Comparison of ENCODE assay signal across 17 cellular contexts in genomic region chr1:35533596-35533995, GRCh38. TPM values are rescaled to one million over a fixed set of nuclear protein-coding genes. Genes with fewer than 3 reads are reported as not detected.
DNase-seq lines count a peak whose midpoint lies in the region; TF ChIP-seq lines count a peak whose summit lies in the region.
"Had no signal": no experiment of that assay in that cellular context is flagged by ENCODE, and none has a peak within 500 bp of the region (broad histone marks: within the 10 kb centered on the region; RNA-seq: fewer than 3 reads in every experiment).

No MANE protein-coding gene starts in this region.

- H3K9me3 Mint-ChIP-seq in endothelial cell (ENCODE audit: unreplicated experiment) (no peaks in the 10 kb centered on the region), CD14-positive monocyte (peaks cover 24 to 32% (median 31%) of the 10 kb centered on the region in 7 donors)

- peaks cover 25% of the 10 kb centered on the region for H3K36me3 Mint-ChIP-seq in endothelial cell (ENCODE audit: low read depth, unreplicated experiment)
- H3K36me3 Mint-ChIP-seq in CD14-positive monocyte: peaks cover 57 to 69% of the 10 kb centered on the region in 2 donors

- TF ChIP-seq CTCF in endothelial cell (IDR thresholded peaks at IDR 0.05; ENCODE audit: unreplicated experiment) (no peak), CD14-positive monocyte (IDR thresholded peaks at IDR 0.05) (no peak)

- intact Hi-C loops in CD14-positive monocyte (cut with micrococcal nuclease): no loop called here

- peak; percentile 8 for DNase-seq in NCI-H2171 treated with DMSO at 0.1 percent for 48 hours (lab: John Stamatoyannopoulos, UW)
- no peak for DNase-seq in NCI-H2171 (lab: John Stamatoyannopoulos, UW)
- peak; percentile 26 for DNase-seq in DMS 273 treated with DMSO at 0.1 percent for 48 hours (lab: John Stamatoyannopoulos, UW)
- peak; percentile 31 for DNase-seq in OCI-M1 (lab: John Stamatoyannopoulos, UW)
- DNase-seq in endothelial cell (ENCODE audit: low spot score): no peak
- no peak for DNase-seq in CD14-positive monocyte (ENCODE audit: low spot score)
- DNase-seq in DMS153 treated with DMSO at 0.1 percent for 48 hours (lab: John Stamatoyannopoulos, UW; ENCODE audit: unreplicated experiment): no peak
- no peak for DNase-seq in activated CD4-positive, alpha-beta T cell treated with anti-CD3 and anti-CD28 coated beads, Interleukin-2, amount 50 U/mL, for 1 hour
- DNase-seq: Caco-2; DMS79 treated with DMSO at 0.1 percent for 48 hours; GDM1; MV-4-11; NCI-H1436 treated with DMSO at 0.1 percent for 48 hours; NCI-H524; NK-92 treated with Interleukin-12 subunit alpha and Interleukin-12 subunit beta, amount 100 ng/mL, for 24 hours had no signal

- H3K4me3 Mint-ChIP-seq in endothelial cell (ENCODE audit: unreplicated experiment): no peak overlapping the region
- H3K4me3 Mint-ChIP-seq in CD14-positive monocyte: no peak overlapping the region

- H3K27ac Mint-ChIP-seq in endothelial cell (ENCODE audit: unreplicated experiment): peak overlapping the region; percentile 4
- H3K27ac Mint-ChIP-seq in CD14-positive monocyte: peak overlapping the region in 2 of 7 donors; percentile 9 to 32

- H3K27me3 Mint-ChIP-seq in endothelial cell (ENCODE audit: unreplicated experiment) (no peaks in the 10 kb centered on the region), CD14-positive monocyte (ENCODE audit: low read depth in 3 of 3) (peaks cover 0 to 1% (median 0%) of the 10 kb centered on the region in 3 donors)
- H3K27me3 Mint-ChIP-seq: IgD-negative memory B cell had no signal

- peaks cover 12% of the 10 kb centered on the region for H3K4me1 Mint-ChIP-seq in endothelial cell (ENCODE audit: unreplicated experiment)
- H3K4me1 Mint-ChIP-seq in CD14-positive monocyte: peaks cover under 1% of the 10 kb centered on the region

RNA-seq across cellular contexts. Expression of gene KIAA0319L, which starts 23.6 kb away (rescaled TPM):
- total RNA-seq in endothelial cell (ENCODE audit: unreplicated experiment): 69.2 TPM
- polyA plus RNA-seq in CD14-positive monocyte: 10 to 100 TPM; 20.6 to 28.6 TPM

RNA-seq across cellular contexts. Expression of gene NCDN, which starts 24.0 kb away (rescaled TPM):
- 21.6 TPM for total RNA-seq in endothelial cell (ENCODE audit: unreplicated experiment)
- 1 to 10 TPM; 5.0 to 7.0 TPM for polyA plus RNA-seq in CD14-positive monocyte

RNA-seq across cellular contexts. Expression of gene TFAP2E, which starts 39.5 kb away (rescaled TPM):
- total RNA-seq in endothelial cell (ENCODE audit: unreplicated experiment): 3.6 TPM
- 1 to 10 TPM in 1 of 2 donors, under 1 TPM in 1; 0.77 to 1.5 TPM for polyA plus RNA-seq in CD14-positive monocyte
- total RNA-seq: SJSA1 had no signal

Comparison
In these comparisons a context has a peak if more than half of its experiments do, and no peak if none do; other contexts are left out.
1. DNase-seq: peak in NCI-H2171 treated with DMSO at 0.1 percent for 48 hours (single experiment), DMS 273 treated with DMSO at 0.1 percent for 48 hours (single experiment) and OCI-M1 (single experiment); none in NCI-H2171 (single experiment), endothelial cell (single experiment), CD14-positive monocyte (single experiment), DMS153 treated with DMSO at 0.1 percent for 48 hours (single experiment) and activated CD4-positive, alpha-beta T cell treated with anti-CD3 and anti-CD28 coated beads, Interleukin-2, amount 50 U/mL, for 1 hour (single experiment).